In genomic region chr17:74892974-74893911, GRCh38 we compare ENCODE assay signal across 11 cellular contexts. TPM values are rescaled to one million over a fixed set of nuclear protein-coding genes. Genes with fewer than 3 reads are reported as not detected.
DNase-seq lines count a peak whose midpoint lies in the region; ATAC-seq, FAIRE-seq and TF ChIP-seq lines count a peak whose summit lies in the region.
"Had no signal": no experiment of that assay in that cellular context is flagged by ENCODE, and none has a peak within 500 bp of the region (broad histone marks: within the 10 kb centered on the region; RNA-seq: fewer than 3 reads in every experiment).

Gene FADS6 (minus strand): TSS chr17:74893633. CDS start chr17:74893595, 38 bp downstream.

- H2AFZ ChIP-seq in HepG2 (ENCODE audit: low read length): no peak within 1 kb of the TSS

- 51% methylated on average over 48 of the region's 86 CpGs for WGBS in HepG2 (ENCODE audit: low lambda C conversion rate)
- WGBS in testis, 2 donors: 3 to 13% methylated on average over 11 to 46 of the region's 86 CpGs

- H4K20me1 ChIP-seq in HepG2 (ENCODE audit: insufficient read depth, low read length): no peaks in the 10 kb centered on the region

- BruUV-seq in HepG2 (replicated peaks; lab: Mats Ljungman, UMichigan): no TSS peak

- TF ChIP-seq EP300 in HepG2 (IDR thresholded peaks at IDR 0.05; ENCODE audit: low read depth in 2 of 2, low read length in 2 of 2): no peak
- TF ChIP-seq EP300 in HepG2 (CRISPR knock-in tag; IDR thresholded peaks at IDR 0.05; ENCODE audit: borderline replicate concordance): no peak

- no peak for TF ChIP-seq POLR2A in HepG2 (IDR thresholded peaks at IDR 0.05; ENCODE audit: insufficient read depth in 1 of 2, low read depth in 2 of 2, low read length in 2 of 2)
- TF ChIP-seq POLR2A in testis (IDR thresholded peaks at IDR 0.05): no peak

- in situ Hi-C loops in HepG2 (cut with HindIII; ENCODE audit: extremely low pct_ligation_motif_present, low pct_unique_long_range_greater_than_20kb): no loop called here

- H3K4me2 ChIP-seq in HepG2 (ENCODE audit: low read depth, low read length): peak within 1 kb of the TSS; percentile 77

- H3K27me3 ChIP-seq in colonic mucosa: peaks cover 32% of the 10 kb centered on the region
- peaks cover 10 to 71% of the 10 kb centered on the region in 2 experiments for H3K27me3 ChIP-seq in HepG2 (ENCODE audit: control insufficient read depth in 1 of 2, insufficient read depth in 2 of 2, low read length in 2 of 2)
- H3K27me3 ChIP-seq in testis: no peaks in the 10 kb centered on the region

- FAIRE-seq in HepG2 (lab: Jason Lieb, UNC) (no peak), RCC 7860 (lab: Jason Lieb, UNC) (no peak)

- no peak for TF ChIP-seq CTCF in colonic mucosa (IDR thresholded peaks at IDR 0.05)
- no peak for TF ChIP-seq CTCF in HepG2 (CRISPR knock-in tag; IDR thresholded peaks at IDR 0.05)
- TF ChIP-seq CTCF in testis (IDR thresholded peaks at IDR 0.05): no peak

- peak within 1 kb of the TSS; percentile 23 for H3K4me3 ChIP-seq in colonic mucosa
- H3K4me3 ChIP-seq in HepG2 (replicated peaks in 1 of 3; ENCODE audit: insufficient read depth in 1 of 3, low read depth in 2 of 3, low read length in 3 of 3): peak within 1 kb of the TSS; percentile 26 to 61 (median 41); a peak in 4 of 6 replicates
- H3K4me3 ChIP-seq in testis: peak within 1 kb of the TSS; percentile 18 to 56

- intact Hi-C loops in colonic mucosa (cut with DNase I): no loop called here
- intact Hi-C loops in HepG2 (cut with micrococcal nuclease; ENCODE audit: unreplicated experiment): no loop called here
- intact Hi-C loops in testis (cut with DNase I; ENCODE audit: low total_unique reads): no loop called here

- H3K4me1 ChIP-seq in colonic mucosa (peaks cover 4% of the 10 kb centered on the region), HepG2 (ENCODE audit: insufficient read depth, low read length) (peaks cover 26% of the 10 kb centered on the region), testis (peaks cover 9% of the 10 kb centered on the region)

- peak; percentile 61 for ATAC-seq in HepG2
- ATAC-seq in GM21786 (IDR thresholded peaks at IDR 0.05; ENCODE audit: unreplicated experiment): no peak

- CTCF ChIA-PET in HepG2 (lab: Yijun Ruan, JAX; ENCODE audit: low intra/inter-chr PET ratio, low total read pairs): no interaction called here

- H3K79me2 ChIP-seq in HepG2 (ENCODE audit: insufficient read depth, low read length): no peaks in the 10 kb centered on the region

- H3K9ac ChIP-seq in colonic mucosa (ENCODE audit: low read depth in 2 of 2, low read length in 2 of 2) (no peak within 1 kb of the TSS), HepG2 (ENCODE audit: insufficient read depth, low read depth, low read length) (no peak within 1 kb of the TSS)

- DNase-seq in activated T-cell treated with anti-CD3 and anti-CD28 coated beads, Interleukin-2, amount 50 U/mL, for 1 hour: peak; percentile 30
- no peak for DNase-seq in activated T-cell treated with anti-CD3 and anti-CD28 coated beads, Interleukin-2, amount 50 U/mL, for 48 hours
- DNase-seq in colonic mucosa: no peak
- DNase-seq in HepG2 (ENCODE audit: low spot score): no peak
- no peak for DNase-seq in testis
- no peak for DNase-seq in RCC 7860 (ENCODE audit: low spot score)
- DNase-seq in COLO668 (lab: John Stamatoyannopoulos, UW; ENCODE audit: unreplicated experiment): no peak

- TF ChIP-seq RAD21 in HepG2 (CRISPR knock-in tag; IDR thresholded peaks at IDR 0.05): no peak

- H3K9me3 ChIP-seq in colonic mucosa (no peaks in the 10 kb centered on the region), HepG2 (ENCODE audit: low read length) (no peaks in the 10 kb centered on the region), testis (no peaks in the 10 kb centered on the region)

- POLR2A ChIA-PET in HepG2 (lab: Yijun Ruan, JAX): interaction anchor here (1.4 kb wide), 1 partner anchor 20 kb away, joined by 9 read pairs; the partner anchor contains the start of gene FDXR

- H3K27ac ChIP-seq in colonic mucosa (no peak within 1 kb of the TSS), HepG2 (ENCODE audit: extremely low read length, insufficient read depth, low read length) (no peak within 1 kb of the TSS), testis (no peak within 1 kb of the TSS)

- H3K36me3 ChIP-seq in colonic mucosa (no peaks in the 10 kb centered on the region), HepG2 (replicated peaks in 1 of 2; ENCODE audit: control insufficient read depth in 1 of 2, insufficient read depth in 2 of 2, low read length in 2 of 2) (no peaks in the 10 kb centered on the region), testis (ENCODE audit: low read depth, missing control alignments) (no peaks in the 10 kb centered on the region)

TF ChIP-seq in HepG2, 621 proteins besides CTCF, POLR2A, EP300 and RAD21 (continues in another document):
- no peak for TF ChIP-seq ZSCAN9 (CRISPR knock-in tag; IDR thresholded peaks at IDR 0.05; ENCODE audit: borderline replicate concordance)
- TF ChIP-seq AKNA (CRISPR knock-in tag; IDR thresholded peaks at IDR 0.05; ENCODE audit: borderline replicate concordance): no peak
- no peak for TF ChIP-seq ZFP36 (IDR thresholded peaks at IDR 0.05; ENCODE audit: borderline replicate concordance, low read depth, low read length, partially characterized antibody)
- peak; percentile 38; the same call in 1 of the 2 replicates for TF ChIP-seq NR2C2 (CRISPR knock-in tag; IDR thresholded peaks at IDR 0.05; ENCODE audit: borderline replicate concordance)
- peak; percentile 80 for TF ChIP-seq ZNF121 (CRISPR knock-in tag; IDR thresholded peaks at IDR 0.05)
- no peak for TF ChIP-seq NCOA1 (CRISPR knock-in tag; IDR thresholded peaks at IDR 0.05)
- no peak for TF ChIP-seq ZNF136 (CRISPR knock-in tag; IDR thresholded peaks at IDR 0.05; ENCODE audit: low read depth)
- no peak for TF ChIP-seq ZC3H4 (CRISPR knock-in tag; IDR thresholded peaks at IDR 0.05; ENCODE audit: borderline replicate concordance)
- TF ChIP-seq ZNF652 (CRISPR knock-in tag; IDR thresholded peaks at IDR 0.05; ENCODE audit: borderline replicate concordance, low read depth): no peak
- no peak for TF ChIP-seq ZNF589 (CRISPR knock-in tag; conservative IDR thresholded peaks at IDR 0.05)
- TF ChIP-seq BRD4 (CRISPR knock-in tag; IDR thresholded peaks at IDR 0.05): no peak

RNA-seq across cellular contexts. Expression of gene FADS6, which starts in this region (rescaled TPM):
- 10 to 100 TPM in 1 of 2 donors, under 1 TPM in 1; 0.30 to 18.4 TPM for total RNA-seq in colonic mucosa
- total RNA-seq in HepG2 (2016; rRNA removed; fragmentation: Illumina TruSeq; extraction: Trizol): 0.11 TPM in 1 of 2 replicates, not detected in the other
- total RNA-seq in HepG2 (2016; cell fraction: cytosol; rRNA removed; fragmentation: Illumina TruSeq; extraction: Trizol; ENCODE audit: low read depth): 0.09 TPM in 1 of 2 replicates, not detected in the other
- 0.11 TPM in 1 of 2 replicates, not detected in the other for total RNA-seq in HepG2 (2016; cell fraction: insoluble cytoplasmic fraction; rRNA removed; fragmentation: Illumina TruSeq; extraction: Trizol)
- not detected in 2 replicates for total RNA-seq in HepG2 (2016; cell fraction: membrane; rRNA removed; fragmentation: Illumina TruSeq; extraction: Trizol)
- total RNA-seq in HepG2 (2016; cell fraction: nucleus; rRNA removed; fragmentation: Illumina TruSeq; extraction: Trizol): 0.28 TPM in 1 of 2 replicates, not detected in the other
- 0.11 and 0.20 TPM in 2 replicates for polyA plus RNA-seq in HepG2 (2011; rRNA removed)
- 0.14 and 0.15 TPM in 2 replicates for polyA plus RNA-seq in HepG2 (2011; cell fraction: cytosol; rRNA removed)
- 0.47 and 1.1 TPM in 2 replicates for polyA plus RNA-seq in HepG2 (2011; cell fraction: nucleus; rRNA removed)
- not detected in 2 replicates for polyA plus RNA-seq in HepG2 (2012)
- polyA plus RNA-seq in HepG2 (2016; cell fraction: cytosol; fragmentation: Illumina TruSeq; extraction: Trizol; ENCODE audit: low read depth): 0.18 TPM in 1 of 2 replicates, not detected in the other
- 0.10 TPM in 1 of 2 replicates, not detected in the other for polyA plus RNA-seq in HepG2 (2016; cell fraction: insoluble cytoplasmic fraction; fragmentation: Illumina TruSeq; extraction: Trizol; ENCODE audit: low read depth)
- not detected in 2 replicates for polyA plus RNA-seq in HepG2 (2016; cell fraction: membrane; fragmentation: Illumina TruSeq; extraction: Trizol; ENCODE audit: low read depth)
- not detected in 2 replicates for polyA plus RNA-seq in HepG2 (2016; cell fraction: nucleus; fragmentation: Illumina TruSeq; extraction: Trizol; ENCODE audit: insufficient read depth, low read depth)
- polyA minus RNA-seq in HepG2 (2011; rRNA and poly(A)+ RNA removed; ENCODE audit: low replicate concordance): 0.32 TPM in 1 of 2 replicates, not detected in the other
- not detected in 2 replicates for polyA minus RNA-seq in HepG2 (2011; cell fraction: cytosol; rRNA and poly(A)+ RNA removed)
- polyA minus RNA-seq in HepG2 (2011; cell fraction: nucleus; rRNA and poly(A)+ RNA removed): not detected in 2 replicates
- 1 to 10 TPM; 1.4 to 2.0 TPM for total RNA-seq in testis
- 0.95 TPM for polyA plus RNA-seq in testis (ENCODE audit: insufficient read depth, low read depth, low replicate concordance)
- total RNA-seq: activated CD8-positive, alpha-beta memory T cell treated with anti-CD3 and anti-CD28 coated beads for 36 hours; epithelial cell of proximal tubule; skeletal muscle tissue had no signal
